In genomic region chr20:5080384-5080877, GRCh38 we compare ENCODE assay signal across 10 cellular contexts. TPM values are rescaled to one million over a fixed set of nuclear protein-coding genes. Genes with fewer than 3 reads are reported as not detected.
A peak's percentile ranks its signal among the peaks of the same experiment; 100 is the strongest.
DNase-seq lines count a peak whose midpoint lies in the region; FAIRE-seq and TF ChIP-seq lines count a peak whose summit lies in the region.
"Had no signal": no experiment of that assay in that cellular context is flagged by ENCODE, and none has a peak within 500 bp of the region (broad histone marks: within the 10 kb centered on the region; RNA-seq: fewer than 3 reads in every experiment).

No MANE protein-coding gene starts in this region.

- no peak overlapping the region for H2BK12ac ChIP-seq in trophoblast cell (ENCODE audit: low read length)

- H4K91ac ChIP-seq in trophoblast cell (ENCODE audit: low read depth, low read length), result no peak overlapping the region

- H3K4me3 ChIP-seq in colonic mucosa (no peak overlapping the region), trophoblast cell (ENCODE audit: low read depth, low read length) (no peak overlapping the region)
- H3K4me3 ChIP-seq: SJSA1 had no signal

- H3K23ac ChIP-seq in trophoblast cell (ENCODE audit: low read length), result no peak overlapping the region

- no peak overlapping the region for H2BK5ac ChIP-seq in trophoblast cell (ENCODE audit: low read depth, low read length, poor library complexity)

- DNase-seq in NCI-H1436 treated with DMSO at 0.1 percent for 48 hours (lab: John Stamatoyannopoulos, UW), result peak; percentile 1
- DNase-seq in NCI-H1436 (lab: John Stamatoyannopoulos, UW), result no peak
- peak; percentile 10 for DNase-seq in NCI-H226
- no peak for DNase-seq in colonic mucosa
- DNase-seq in trophoblast cell, result peak; percentile 80 to 84
- no peak for DNase-seq in H54 (ENCODE audit: insufficient read length, low spot score)
- no peak for DNase-seq in occipital lobe (lab: John Stamatoyannopoulos, UW)
- no peak for DNase-seq in activated CD8-positive, alpha-beta memory T cell treated with anti-CD3 and anti-CD28 coated beads for 24 hours

- no peak for TF ChIP-seq CTCF in colonic mucosa (IDR thresholded peaks at IDR 0.05)

- H3K4me2 ChIP-seq in trophoblast cell (ENCODE audit: low read length), result no peak overlapping the region

- peak overlapping the region; percentile 78 for H3K27ac ChIP-seq in colonic mucosa
- no peak overlapping the region for H3K27ac ChIP-seq in trophoblast cell (ENCODE audit: low read depth, low read length)
- H3K27ac ChIP-seq: 22Rv1, SJSA1 had no signal

- H4K8ac ChIP-seq in trophoblast cell (ENCODE audit: low read depth, low read length), result no peak overlapping the region

- H3K9ac ChIP-seq in colonic mucosa (ENCODE audit: low read depth in 2 of 2, low read length in 2 of 2), result no peak overlapping the region
- H3K9ac ChIP-seq in trophoblast cell (ENCODE audit: low read length), result no peak overlapping the region

- no peaks in the 10 kb centered on the region for H3K79me1 ChIP-seq in trophoblast cell (ENCODE audit: low read length)

- intact Hi-C loops in colonic mucosa (cut with DNase I), result no loop called here

- no peak overlapping the region for H3K18ac ChIP-seq in trophoblast cell (ENCODE audit: low read length)

- no peak for TF ChIP-seq POLR2A in H54 (IDR thresholded peaks at IDR 0.05; ENCODE audit: low read depth, low read length)

- H3K4me1 ChIP-seq in colonic mucosa (peaks cover 5% of the 10 kb centered on the region), trophoblast cell (ENCODE audit: control insufficient read depth in 1 of 2, insufficient read depth in 2 of 2, low read length in 2 of 2) (peaks cover 0 to 3% of the 10 kb centered on the region in 2 experiments)

- no peak overlapping the region for H3K14ac ChIP-seq in trophoblast cell (ENCODE audit: low read length)

- no peak overlapping the region for H3K4ac ChIP-seq in trophoblast cell (ENCODE audit: low read depth, low read length)

- no peak overlapping the region for H2AK5ac ChIP-seq in trophoblast cell (ENCODE audit: low read length)

- H4K12ac ChIP-seq in trophoblast cell (ENCODE audit: low read depth, low read length), result no peak overlapping the region

- no peaks in the 10 kb centered on the region for H3K27me3 ChIP-seq in colonic mucosa
- no peaks in the 10 kb centered on the region for H3K27me3 ChIP-seq in trophoblast cell (ENCODE audit: insufficient read depth, low read length)
- H3K27me3 ChIP-seq: SJSA1 had no signal

- H3K36me3 ChIP-seq in colonic mucosa, result no peaks in the 10 kb centered on the region
- H3K36me3 ChIP-seq in trophoblast cell (ENCODE audit: control insufficient read depth in 1 of 2, insufficient read depth in 2 of 2, low read length in 2 of 2), result no peaks in the 10 kb centered on the region
- H3K36me3 ChIP-seq: SJSA1 had no signal

- no peaks in the 10 kb centered on the region for H3K79me2 ChIP-seq in trophoblast cell (ENCODE audit: control insufficient read depth, insufficient read depth, low read length, poor library complexity)

- no CpG with 5 or more reads among the region's 10 CpGs for WGBS in trophoblast cell (ENCODE audit: extremely low coverage, insufficient coverage, insufficient read length)

- FAIRE-seq in H54 (lab: Jason Lieb, UNC), result no peak

- no peak overlapping the region for H2AFZ ChIP-seq in trophoblast cell (ENCODE audit: insufficient read depth, low read length, poor library complexity)

- no peaks in the 10 kb centered on the region for H3K9me3 ChIP-seq in colonic mucosa
- no peaks in the 10 kb centered on the region for H3K9me3 ChIP-seq in trophoblast cell (ENCODE audit: insufficient read depth, low read depth, low read length)
- H3K9me3 ChIP-seq: SJSA1 had no signal

- H2BK120ac ChIP-seq in trophoblast cell (ENCODE audit: insufficient read depth, low read length, poor library complexity), result no peak overlapping the region

RNA-seq across cellular contexts. Expression of gene TMEM230, which starts 32.4 kb away (rescaled TPM):
- total RNA-seq in colonic mucosa (10 to 100 TPM; 54.0 to 80.3 TPM), occipital lobe (50.1 TPM)
- 109 and 115 TPM in 2 replicates for polyA plus RNA-seq in trophoblast cell (2013)

RNA-seq across cellular contexts. Expression of gene PCNA, which starts 39.3 kb away (rescaled TPM):
- total RNA-seq in colonic mucosa, result 100 to 1,000 TPM in 1 of 2 donors, 10 to 100 TPM in 1; 59.0 to 204 TPM
- polyA plus RNA-seq in trophoblast cell (2013), result 125 and 128 TPM in 2 replicates
- total RNA-seq in occipital lobe, result 40.9 TPM

RNA-seq across cellular contexts. Expression of gene CDS2, which starts 46.4 kb away (rescaled TPM):
- total RNA-seq in colonic mucosa, result 10 to 100 TPM; 31.7 to 44.3 TPM
- 25.0 and 25.8 TPM in 2 replicates for polyA plus RNA-seq in trophoblast cell (2013)
- total RNA-seq in occipital lobe, result 67.2 TPM

Comparison
In these comparisons a context has a peak if more than half of its experiments do, and no peak if none do; other contexts are left out.
1. DNase-seq: peak in NCI-H1436 treated with DMSO at 0.1 percent for 48 hours (single experiment), NCI-H226 (single experiment) and trophoblast cell (2 of 2); none in NCI-H1436 (single experiment), colonic mucosa (single experiment), H54 (single experiment), occipital lobe (single experiment) and activated CD8-positive, alpha-beta memory T cell treated with anti-CD3 and anti-CD28 coated beads for 24 hours (single experiment).